In the genomic region with DNA sequence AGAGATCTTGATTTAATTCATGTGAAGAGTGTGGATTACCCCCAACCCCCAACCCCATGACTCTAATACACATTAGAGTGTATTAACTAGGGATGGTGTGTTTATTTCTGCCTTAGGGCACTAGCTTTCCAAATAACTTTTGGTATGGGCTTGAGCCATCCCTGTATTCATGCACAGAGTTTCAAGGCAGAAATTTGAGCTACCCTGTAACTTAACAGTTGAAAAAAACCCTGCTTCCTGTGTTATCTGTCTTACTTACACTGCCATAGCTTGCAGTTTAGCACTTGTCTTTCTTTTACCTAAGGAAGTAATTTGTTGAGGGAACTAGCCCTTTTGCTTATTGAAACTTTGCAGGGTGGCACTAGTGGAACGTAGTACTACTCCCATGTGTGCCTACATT, we compare ENCODE assay signal across 10 cellular contexts. TPM values are rescaled to one million over a fixed set of nuclear protein-coding genes. Genes with fewer than 3 reads are reported as not detected.
DNase-seq lines count a peak whose midpoint lies in the region; ATAC-seq and TF ChIP-seq lines count a peak whose summit lies in the region.
"Had no signal": no experiment of that assay in that cellular context is flagged by ENCODE, and none has a peak within 500 bp of the region (broad histone marks: within the 10 kb centered on the region; RNA-seq: fewer than 3 reads in every experiment).

No MANE protein-coding gene starts in this region.

- peak; percentile 56 for ATAC-seq in HG03432 (IDR thresholded peaks at IDR 0.05; ENCODE audit: unreplicated experiment)
- peak; percentile 72 for ATAC-seq in activated CD8-positive, alpha-beta T cell treated with anti-CD3 and anti-CD28 coated beads, Interleukin-2, amount 10 ng/mL, durations not matched to agents 7 days and 5 days
- ATAC-seq in natural killer cell, result peak; percentile 93 to 95 (median 94)
- no peak for ATAC-seq in HG03045 (IDR thresholded peaks at IDR 0.05; ENCODE audit: unreplicated experiment)

- intact Hi-C loops in activated naive CD4-positive, alpha-beta T cell treated with anti-CD3 and anti-CD28 coated beads for 36 hours (cut with micrococcal nuclease), result loop anchor here (5.0 kb wide), 1 partner anchor 840 kb away; no protein-coding TSS in a partner anchor
- intact Hi-C loops in natural killer cell (cut with micrococcal nuclease), result no loop called here

- H3K9me3 Mint-ChIP-seq in activated naive CD4-positive, alpha-beta T cell treated with anti-CD3 and anti-CD28 coated beads for 36 hours, result no peaks in the 10 kb centered on the region
- no peaks in the 10 kb centered on the region for H3K9me3 Mint-ChIP-seq in activated CD8-positive, alpha-beta T cell treated with anti-CD3 and anti-CD28 coated beads, Interleukin-2, amount 10 ng/mL, durations not matched to agents 7 days and 5 days (ENCODE audit: insufficient read depth)
- H3K9me3 Mint-ChIP-seq in natural killer cell, result no peaks in the 10 kb centered on the region
- H3K9me3 Mint-ChIP-seq: type B pancreatic cell had no signal

- CTCF ChIA-PET in activated naive CD4-positive, alpha-beta T cell treated with anti-CD3 and anti-CD28 coated beads for 36 hours (lab: Charles Lee), result no interaction called here
- CTCF ChIA-PET in activated CD8-positive, alpha-beta T cell treated with anti-CD3 and anti-CD28 coated beads, Interleukin-2, amount 10 ng/mL, durations not matched to agents 7 days and 5 days (lab: Charles Lee), result interaction anchor here (0.9 to 1.0 kb wide), 2 partner anchors 9 to 38 kb away, joined by 3 read pairs; no protein-coding TSS in a partner anchor

- peaks cover 30% of the 10 kb centered on the region for H3K36me3 Mint-ChIP-seq in activated naive CD4-positive, alpha-beta T cell treated with anti-CD3 and anti-CD28 coated beads for 36 hours (ENCODE audit: low read depth)
- peaks cover 61% of the 10 kb centered on the region for H3K36me3 Mint-ChIP-seq in activated CD8-positive, alpha-beta T cell treated with anti-CD3 and anti-CD28 coated beads, Interleukin-2, amount 10 ng/mL, durations not matched to agents 7 days and 5 days (ENCODE audit: low read depth)
- peaks cover 11% of the 10 kb centered on the region for H3K36me3 Mint-ChIP-seq in natural killer cell

- peaks cover 48% of the 10 kb centered on the region for H3K4me1 Mint-ChIP-seq in activated naive CD4-positive, alpha-beta T cell treated with anti-CD3 and anti-CD28 coated beads for 36 hours (ENCODE audit: low read depth)
- H3K4me1 Mint-ChIP-seq in activated CD8-positive, alpha-beta T cell treated with anti-CD3 and anti-CD28 coated beads, Interleukin-2, amount 10 ng/mL, durations not matched to agents 7 days and 5 days (ENCODE audit: low read depth), result peaks cover 54% of the 10 kb centered on the region
- H3K4me1 Mint-ChIP-seq in natural killer cell, result peaks cover 48 to 59% of the 10 kb centered on the region in 2 donors

- H3K27me3 Mint-ChIP-seq in activated naive CD4-positive, alpha-beta T cell treated with anti-CD3 and anti-CD28 coated beads for 36 hours (ENCODE audit: low read depth), result no peaks in the 10 kb centered on the region
- H3K27me3 Mint-ChIP-seq in activated CD8-positive, alpha-beta T cell treated with anti-CD3 and anti-CD28 coated beads, Interleukin-2, amount 10 ng/mL, durations not matched to agents 7 days and 5 days (ENCODE audit: low read depth), result no peaks in the 10 kb centered on the region
- no peaks in the 10 kb centered on the region for H3K27me3 Mint-ChIP-seq in natural killer cell (ENCODE audit: low read depth in 2 of 2)
- H3K27me3 Mint-ChIP-seq: type B pancreatic cell had no signal

- H3K27ac Mint-ChIP-seq in activated naive CD4-positive, alpha-beta T cell treated with anti-CD3 and anti-CD28 coated beads for 36 hours, result peak overlapping the region; percentile 38
- peak overlapping the region; percentile 76 for H3K27ac Mint-ChIP-seq in activated CD8-positive, alpha-beta T cell treated with anti-CD3 and anti-CD28 coated beads, Interleukin-2, amount 10 ng/mL, durations not matched to agents 7 days and 5 days
- peak overlapping the region; percentile 78 to 88 for H3K27ac Mint-ChIP-seq in natural killer cell

- DNase-seq in activated naive CD4-positive, alpha-beta T cell treated with anti-CD3 and anti-CD28 coated beads for 36 hours, result no peak
- no peak for DNase-seq in activated naive CD4-positive, alpha-beta T cell treated with anti-CD3 and anti-CD28 coated beads, Interleukin-2, amount 50 U/mL, for 16 hours
- no peak for DNase-seq in activated CD8-positive, alpha-beta T cell treated with anti-CD3 and anti-CD28 coated beads, Interleukin-2, amount 10 ng/mL, durations not matched to agents 7 days and 5 days
- DNase-seq in natural killer cell, result no peak
- no peak for DNase-seq in GM03348 (ENCODE audit: low spot score)
- no peak for DNase-seq in SKM-1 treated with dmso at 0.1 percent for 144 hours (lab: John Stamatoyannopoulos, UW; ENCODE audit: unreplicated experiment)
- DNase-seq: activated CD8-positive, alpha-beta memory T cell treated with anti-CD3 and anti-CD28 coated beads, Interleukin-2, amount 50 U/mL, for 4 hours had no signal

- no peak overlapping the region for H3K4me3 Mint-ChIP-seq in activated naive CD4-positive, alpha-beta T cell treated with anti-CD3 and anti-CD28 coated beads for 36 hours
- H3K4me3 Mint-ChIP-seq in activated CD8-positive, alpha-beta T cell treated with anti-CD3 and anti-CD28 coated beads, Interleukin-2, amount 10 ng/mL, durations not matched to agents 7 days and 5 days, result peak overlapping the region; percentile 15
- no peak overlapping the region for H3K4me3 Mint-ChIP-seq in natural killer cell
- H3K4me3 Mint-ChIP-seq: type B pancreatic cell had no signal

- TF ChIP-seq CTCF in natural killer cell (IDR thresholded peaks at IDR 0.05), result no peak

- POLR2A ChIA-PET in activated CD8-positive, alpha-beta T cell treated with anti-CD3 and anti-CD28 coated beads, Interleukin-2, amount 10 ng/mL, durations not matched to agents 7 days and 5 days (lab: Charles Lee), result interaction anchor here (0.6 to 3.0 kb wide), 3 partner anchors 11 to 26 kb away, joined by 3 to 9 read pairs (median 3); partner anchors contain the start of gene LRRC40

RNA-seq across cellular contexts. Expression of gene SRSF11, which starts 6.3 kb away (rescaled TPM):
- 100 to 1,000 TPM; 172 to 173 TPM for total RNA-seq in activated naive CD4-positive, alpha-beta T cell treated with anti-CD3 and anti-CD28 coated beads for 36 hours
- total RNA-seq in activated CD8-positive, alpha-beta T cell treated with anti-CD3 and anti-CD28 coated beads, Interleukin-2, amount 10 ng/mL, durations not matched to agents 7 days and 5 days, result 100 to 1,000 TPM; 165 to 169 TPM
- total RNA-seq in natural killer cell, result 100 to 1,000 TPM; 347 to 374 (median 359) TPM

RNA-seq across cellular contexts. Expression of gene LRRC40, which starts 22.1 kb away (rescaled TPM):
- total RNA-seq in activated naive CD4-positive, alpha-beta T cell treated with anti-CD3 and anti-CD28 coated beads for 36 hours, result 10 to 100 TPM; 20.4 to 20.5 TPM
- total RNA-seq in activated CD8-positive, alpha-beta T cell treated with anti-CD3 and anti-CD28 coated beads, Interleukin-2, amount 10 ng/mL, durations not matched to agents 7 days and 5 days, result 10 to 100 TPM; 22.5 to 22.7 TPM
- 10 to 100 TPM; 15.5 to 18.4 (median 16.5) TPM for total RNA-seq in natural killer cell
